14 cellular contexts compared by ENCODE assay signal in genomic region chr6:159267165-159267564, GRCh38.
DNase-seq lines count a peak whose midpoint lies in the region; ATAC-seq, FAIRE-seq and TF ChIP-seq lines count a peak whose summit lies in the region.
"Had no signal": no experiment of that assay in that cellular context is flagged by ENCODE, and none has a peak within 500 bp of the region (broad histone marks: within the 10 kb centered on the region; RNA-seq: fewer than 3 reads in every experiment).

No MANE protein-coding gene starts in this region.

- TF ChIP-seq CTCF in A549 (IDR thresholded peaks at IDR 0.05) (no peak), GM12865 (IDR thresholded peaks at IDR 0.05; ENCODE audit: insufficient read depth, low read depth, low read length, missing control alignments) (no peak), fibroblast of pulmonary artery (IDR thresholded peaks at IDR 0.05; ENCODE audit: low read length, missing control alignments) (no peak), BE2C (IDR thresholded peaks at IDR 0.05; ENCODE audit: low read depth, low read length) (no peak)

- TF ChIP-seq RAD21 in A549 (conservative IDR thresholded peaks at IDR 0.05 in 1 of 2, IDR thresholded peaks at IDR 0.05 in 1 of 2), result no peak

- no peaks in the 10 kb centered on the region for H3K4me1 ChIP-seq in A549
- H3K4me1 ChIP-seq in SJCRH30, result no peaks in the 10 kb centered on the region
- H3K4me1 ChIP-seq in BE2C, result no peaks in the 10 kb centered on the region

- H3K4me3 ChIP-seq in A549 (no peak overlapping the region), GM12865 (ENCODE audit: low read depth, low read length) (no peak overlapping the region), SJCRH30 (no peak overlapping the region), fibroblast of pulmonary artery (replicated peaks; ENCODE audit: low read depth, low read length) (no peak overlapping the region), BE2C (ENCODE audit: low read depth, low read length) (no peak overlapping the region)
- H3K4me3 ChIP-seq: dorsolateral prefrontal cortex had no signal

- TF ChIP-seq EP300 in A549 (IDR thresholded peaks at IDR 0.05), result no peak

- TF ChIP-seq POLR2A in A549 (IDR thresholded peaks at IDR 0.05; ENCODE audit: low read length), result no peak

- no peak overlapping the region for H3K4me2 ChIP-seq in A549

- CTCF ChIA-PET in A549 (lab: Yijun Ruan, JAX), result no interaction called here

- no peaks in the 10 kb centered on the region for H3K9me3 ChIP-seq in A549
- no peaks in the 10 kb centered on the region for H3K9me3 ChIP-seq in SJCRH30 (replicated peaks)
- no peaks in the 10 kb centered on the region for H3K9me3 ChIP-seq in BE2C

- H3K27me3 ChIP-seq in SJCRH30 (no peaks in the 10 kb centered on the region), BE2C (peaks cover 6% of the 10 kb centered on the region; the same call in 1 of the 2 replicates)

- no peak for DNase-seq in A549 (ENCODE audit: low read depth in 1 of 2, low spot score in 1 of 2)
- peak; percentile 15 for DNase-seq in GM12865 (ENCODE audit: low read depth)
- DNase-seq in SJCRH30, result peak; percentile 40 to 67
- peak; percentile 28 for DNase-seq in fibroblast of pulmonary artery (ENCODE audit: low read depth)
- DNase-seq in CD1c-positive myeloid dendritic cell (ENCODE audit: extremely low spot score), result no peak
- DNase-seq in NK-92 treated with Interleukin-12 subunit alpha and Interleukin-12 subunit beta, amount 100 ng/mL, for 24 hours (lab: John Stamatoyannopoulos, UW), result no peak
- no peak for DNase-seq in BE2C
- no peak for DNase-seq in NCI-H1105 (lab: John Stamatoyannopoulos, UW)
- DNase-seq: CD4-positive, alpha-beta T cell; dorsolateral prefrontal cortex; left colon; naive thymus-derived CD4-positive, alpha-beta T cell; NCI-H526 treated with DMSO at 0.1 percent for 48 hours had no signal

- H3K27ac ChIP-seq in A549, result no peak overlapping the region
- H3K27ac ChIP-seq in SJCRH30, result no peak overlapping the region
- H3K27ac ChIP-seq: dorsolateral prefrontal cortex had no signal

- POLR2A ChIA-PET in A549 (lab: Yijun Ruan, JAX), result no interaction called here

- ATAC-seq in A549, result no peak
- ATAC-seq: left colon; naive thymus-derived CD4-positive, alpha-beta T cell; sciatic nerve had no signal

- H3K36me3 ChIP-seq in SJCRH30, result no peaks in the 10 kb centered on the region
- no peaks in the 10 kb centered on the region for H3K36me3 ChIP-seq in BE2C

- no peak for FAIRE-seq in A549 (lab: Jason Lieb, UNC)

- 43% methylated on average over 4 of the region's 4 CpGs for WGBS in A549 (ENCODE audit: missing lambda C conversion rate)

TF ChIP-seq in A549, 52 proteins besides CTCF, POLR2A, EP300 and RAD21:
- TF ChIP-seq RFX5 (IDR thresholded peaks at IDR 0.05) (no peak), REST (IDR thresholded peaks at IDR 0.05) (peak; percentile 85)

Comparison
In these comparisons a context has a peak if more than half of its experiments do, and no peak if none do; other contexts are left out.
1. DNase-seq: peak in GM12865 (single experiment), SJCRH30 (2 of 2) and fibroblast of pulmonary artery (single experiment); none in A549 (0 of 2), CD1c-positive myeloid dendritic cell (single experiment), NK-92 treated with Interleukin-12 subunit alpha and Interleukin-12 subunit beta, amount 100 ng/mL, for 24 hours (single experiment), BE2C (single experiment) and NCI-H1105 (single experiment).